Comparison of ENCODE assay signal across 19 cellular contexts in the genomic region with DNA sequence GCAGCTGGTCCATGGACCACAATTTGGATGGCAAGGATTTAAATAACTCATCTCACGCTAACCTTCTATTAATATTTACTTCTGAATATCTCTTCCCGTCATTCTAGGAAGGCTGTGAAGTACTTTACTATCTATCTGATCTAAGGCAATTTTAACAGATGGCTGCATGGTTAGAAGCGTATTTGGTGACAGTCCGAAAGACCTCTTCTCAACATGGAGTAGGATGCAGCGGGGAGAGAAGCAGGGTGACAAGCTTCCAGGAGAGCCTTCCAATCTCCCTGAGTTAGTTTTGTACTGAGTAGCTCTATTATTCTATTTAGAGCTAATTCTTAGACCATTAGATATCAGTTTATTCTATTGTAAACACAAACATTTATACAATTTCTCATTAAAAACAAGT.
A peak's percentile ranks its signal among the peaks of the same experiment; 100 is the strongest.
DNase-seq lines count a peak whose midpoint lies in the region; ATAC-seq and TF ChIP-seq lines count a peak whose summit lies in the region.
"Had no signal": no experiment of that assay in that cellular context is flagged by ENCODE, and none has a peak within 500 bp of the region (broad histone marks: within the 10 kb centered on the region; RNA-seq: fewer than 3 reads in every experiment).

No MANE protein-coding gene starts in this region.

- no peak for TF ChIP-seq CTCF in brain (conservative IDR thresholded peaks at IDR 0.05)

- no peaks in the 10 kb centered on the region for H3K27me3 Mint-ChIP-seq in brain
- no peaks in the 10 kb centered on the region for H3K27me3 Mint-ChIP-seq in activated naive CD8-positive, alpha-beta T cell treated with anti-CD3 and anti-CD28 coated beads, Interleukin-2, amount 50 U/mL, for 24 hours
- no peaks in the 10 kb centered on the region for H3K27me3 Mint-ChIP-seq in activated CD4-positive, alpha-beta T cell treated with anti-CD3 and anti-CD28 coated beads for 36 hours

- H3K27ac Mint-ChIP-seq in brain = peak overlapping the region in 4 of 5 experiments; percentile 42 to 92 (median 62)
- H3K27ac Mint-ChIP-seq in activated naive CD8-positive, alpha-beta T cell treated with anti-CD3 and anti-CD28 coated beads, Interleukin-2, amount 50 U/mL, for 24 hours = no peak overlapping the region
- no peak overlapping the region for H3K27ac Mint-ChIP-seq in activated CD4-positive, alpha-beta T cell treated with anti-CD3 and anti-CD28 coated beads for 36 hours

- DNase-seq in NCI-H2171 treated with DMSO at 0.1 percent for 48 hours (lab: John Stamatoyannopoulos, UW) (peak; percentile 77), NCI-H2171 (lab: John Stamatoyannopoulos, UW) (no peak), medulla oblongata (ENCODE audit: extremely low spot score) (peak; percentile 31), RKO (ENCODE audit: low spot score) (no peak)
- no peak for DNase-seq in activated naive CD8-positive, alpha-beta T cell treated with anti-CD3 and anti-CD28 coated beads, Interleukin-2, amount 50 U/mL, for 24 hours
- DNase-seq in activated CD4-positive, alpha-beta T cell treated with anti-CD3 and anti-CD28 coated beads for 36 hours = no peak
- DNase-seq: DMS53, HCEC 1CT, MM.1S, NCI-H1417, NCI-H345, NCI-H774, OCI-M1 had no signal

- intact Hi-C loops in activated CD4-positive, alpha-beta T cell treated with anti-CD3 and anti-CD28 coated beads for 36 hours (cut with DNase I, micrococcal nuclease) = no loop called here

- peaks cover 38% of the 10 kb centered on the region for H3K4me1 Mint-ChIP-seq in brain
- H3K4me1 Mint-ChIP-seq in activated naive CD8-positive, alpha-beta T cell treated with anti-CD3 and anti-CD28 coated beads, Interleukin-2, amount 50 U/mL, for 24 hours = peaks cover 13% of the 10 kb centered on the region
- H3K4me1 Mint-ChIP-seq in activated CD4-positive, alpha-beta T cell treated with anti-CD3 and anti-CD28 coated beads for 36 hours = peaks cover 11% of the 10 kb centered on the region

- no peak overlapping the region for H3K4me3 Mint-ChIP-seq in brain
- H3K4me3 Mint-ChIP-seq in activated naive CD8-positive, alpha-beta T cell treated with anti-CD3 and anti-CD28 coated beads, Interleukin-2, amount 50 U/mL, for 24 hours = no peak overlapping the region
- H3K4me3 Mint-ChIP-seq in activated CD4-positive, alpha-beta T cell treated with anti-CD3 and anti-CD28 coated beads for 36 hours = no peak overlapping the region

- no peaks in the 10 kb centered on the region for H3K9me3 Mint-ChIP-seq in brain
- H3K9me3 Mint-ChIP-seq in activated naive CD8-positive, alpha-beta T cell treated with anti-CD3 and anti-CD28 coated beads, Interleukin-2, amount 50 U/mL, for 24 hours = no peaks in the 10 kb centered on the region
- H3K9me3 Mint-ChIP-seq in activated CD4-positive, alpha-beta T cell treated with anti-CD3 and anti-CD28 coated beads for 36 hours (ENCODE audit: low read depth) = no peaks in the 10 kb centered on the region

- POLR2A ChIA-PET in activated CD4-positive, alpha-beta T cell treated with anti-CD3 and anti-CD28 coated beads for 36 hours (lab: Charles Lee) = no interaction called here

- peaks cover 4% of the 10 kb centered on the region for H3K36me3 Mint-ChIP-seq in brain
- H3K36me3 Mint-ChIP-seq in activated naive CD8-positive, alpha-beta T cell treated with anti-CD3 and anti-CD28 coated beads, Interleukin-2, amount 50 U/mL, for 24 hours (ENCODE audit: low read depth) = no peaks in the 10 kb centered on the region
- H3K36me3 Mint-ChIP-seq in activated CD4-positive, alpha-beta T cell treated with anti-CD3 and anti-CD28 coated beads for 36 hours (ENCODE audit: low read depth) = peaks cover 2% of the 10 kb centered on the region

- no peak for ATAC-seq in activated naive CD8-positive, alpha-beta T cell treated with anti-CD3 and anti-CD28 coated beads, Interleukin-2, amount 50 U/mL, for 24 hours
- ATAC-seq in activated CD4-positive, alpha-beta T cell treated with anti-CD3 and anti-CD28 coated beads for 36 hours = no peak
- ATAC-seq: HepG2 had no signal

- CTCF ChIA-PET in activated CD4-positive, alpha-beta T cell treated with anti-CD3 and anti-CD28 coated beads for 36 hours (lab: Charles Lee) = interaction anchor here (0.9 kb wide), 1 partner anchor 61 kb away, joined by 4 read pairs; no protein-coding TSS in a partner anchor

- H3K27ac ChIP-seq in temporal lobe (ENCODE audit: low read depth, low read length) = peak overlapping the region; percentile 92
- H3K27ac ChIP-seq: C4-2B, RWPE1, SJSA1 had no signal

Comparison
In these comparisons a context has a peak if more than half of its experiments do, and no peak if none do; other contexts are left out.
1. DNase-seq: peak in NCI-H2171 treated with DMSO at 0.1 percent for 48 hours (single experiment) and medulla oblongata (single experiment); none in NCI-H2171 (single experiment), activated naive CD8-positive, alpha-beta T cell treated with anti-CD3 and anti-CD28 coated beads, Interleukin-2, amount 50 U/mL, for 24 hours (single experiment), activated CD4-positive, alpha-beta T cell treated with anti-CD3 and anti-CD28 coated beads for 36 hours (single experiment) and RKO (single experiment).
2. H3K27ac Mint-ChIP-seq: peak in brain (4 of 5); none in activated naive CD8-positive, alpha-beta T cell treated with anti-CD3 and anti-CD28 coated beads, Interleukin-2, amount 50 U/mL, for 24 hours (single experiment) and activated CD4-positive, alpha-beta T cell treated with anti-CD3 and anti-CD28 coated beads for 36 hours (single experiment).